ENCODE assay signal across 1 cellular context in the genomic region with DNA sequence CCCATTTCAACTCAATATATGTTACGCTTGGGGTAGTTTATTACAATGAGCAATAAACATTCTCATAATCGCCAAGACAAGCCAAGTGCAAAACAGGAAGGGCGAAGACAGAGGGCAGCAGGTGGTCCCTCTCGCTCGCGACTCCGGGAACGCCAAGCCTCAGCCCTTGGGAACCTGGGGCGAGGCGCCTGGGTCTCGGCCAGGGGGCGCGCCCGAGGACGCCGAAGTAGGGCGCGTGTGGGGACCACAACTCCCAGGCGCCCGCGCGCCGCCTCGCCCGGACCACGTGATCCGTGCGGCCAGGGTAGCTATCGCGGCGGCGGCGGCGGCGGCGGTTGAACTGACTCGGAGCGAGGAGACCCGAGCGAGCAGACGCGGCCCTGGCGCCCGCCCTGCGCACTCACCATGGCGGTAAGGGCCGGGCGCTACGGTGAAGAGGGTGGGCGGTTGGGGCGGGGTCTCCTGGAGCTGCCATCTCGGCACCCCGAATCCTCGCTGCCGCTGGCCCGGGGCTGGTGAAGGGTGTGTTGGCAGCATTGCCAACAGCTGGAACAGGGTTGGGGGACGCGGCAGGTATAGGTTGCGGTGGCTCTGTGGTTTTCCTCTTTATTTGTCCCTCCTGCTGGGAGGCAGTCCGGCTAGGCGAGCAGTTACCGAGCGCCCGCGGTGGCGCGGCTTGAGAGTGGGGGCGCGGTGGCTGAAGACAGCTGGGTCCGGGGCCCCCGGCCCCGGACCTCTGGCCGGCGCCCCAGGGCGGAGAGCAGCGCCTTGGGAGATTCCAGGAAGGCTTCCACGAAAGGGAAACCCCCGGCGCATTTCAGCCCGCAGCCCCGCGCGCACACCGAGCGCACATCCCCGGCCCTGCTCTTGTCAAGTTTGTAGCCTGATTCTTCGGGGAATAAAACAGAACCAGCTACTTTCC.
TF ChIP-seq lines count a peak whose summit lies in the region.

A gene with protein sequence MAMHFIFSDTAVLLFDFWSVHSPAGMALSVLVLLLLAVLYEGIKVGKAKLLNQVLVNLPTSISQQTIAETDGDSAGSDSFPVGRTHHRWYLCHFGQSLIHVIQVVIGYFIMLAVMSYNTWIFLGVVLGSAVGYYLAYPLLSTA (plus strand): TSS at position 338 of the 922 bp plus-strand sequence. CDS start 68 bp downstream, at position 406.

TF ChIP-seq in HepG2, 621 proteins besides CTCF, POLR2A, EP300 and RAD21 (continued from another document and continues in another):
- TF ChIP-seq ZNF709 (CRISPR knock-in tag; IDR thresholded peaks at IDR 0.05) (no peak), SAFB2 (CRISPR knock-in tag; IDR thresholded peaks at IDR 0.05; ENCODE audit: borderline replicate concordance, low read depth) (0 out of 2 replicates have a peak, but pooled peaks have one; percentile 48), ZNF616 (CRISPR knock-in tag; IDR thresholded peaks at IDR 0.05; ENCODE audit: low read depth) (no peak), U2AF2 (IDR thresholded peaks at IDR 0.05; ENCODE audit: low read depth, low read length) (no peak), PHF5A (CRISPR knock-in tag; IDR thresholded peaks at IDR 0.05; ENCODE audit: low read depth, unreplicated experiment) (no peak), FIP1L1 (IDR thresholded peaks at IDR 0.05; ENCODE audit: borderline replicate concordance, insufficient read depth, low read depth, low read length) (no peak), ZNF296 (CRISPR knock-in tag; conservative IDR thresholded peaks at IDR 0.05) (no peak), NAIF1 (CRISPR knock-in tag; IDR thresholded peaks at IDR 0.05; ENCODE audit: borderline replicate concordance) (peak; percentile 76; the same call in 1 of the 2 replicates), SOX6 (IDR thresholded peaks at IDR 0.05) (no peak), SOX6 (CRISPR knock-in tag; IDR thresholded peaks at IDR 0.05) (peak; percentile 45), THYN1 (CRISPR knock-in tag; IDR thresholded peaks at IDR 0.05; ENCODE audit: borderline replicate concordance, low read depth) (no peak), ZNF605 (CRISPR knock-in tag; IDR thresholded peaks at IDR 0.05) (peak; percentile 37; the same call in 1 of the 2 replicates), ZNF33B (CRISPR knock-in tag; IDR thresholded peaks at IDR 0.05) (no peak), ZNF713 (CRISPR knock-in tag; IDR thresholded peaks at IDR 0.05) (no peak), MATR3 (CRISPR knock-in tag; IDR thresholded peaks at IDR 0.05) (no peak), ZNF670 (CRISPR knock-in tag; IDR thresholded peaks at IDR 0.05; ENCODE audit: borderline replicate concordance) (no peak), NRL (CRISPR knock-in tag; IDR thresholded peaks at IDR 0.05; ENCODE audit: borderline replicate concordance) (no peak; the same call in 1 of the 2 replicates), ZFP36 (IDR thresholded peaks at IDR 0.05; ENCODE audit: borderline replicate concordance, low read depth, low read length, partially characterized antibody) (no peak), ZNF878 (CRISPR knock-in tag; IDR thresholded peaks at IDR 0.05) (no peak), BRD4 (CRISPR knock-in tag; IDR thresholded peaks at IDR 0.05) (peak; percentile 76; the same call in 1 of the 2 replicates), RFXAP (CRISPR knock-in tag; IDR thresholded peaks at IDR 0.05; ENCODE audit: borderline replicate concordance) (peak; percentile 24; the same call in 1 of the 2 replicates), ZNF550 (CRISPR knock-in tag; IDR thresholded peaks at IDR 0.05; ENCODE audit: borderline replicate concordance) (peak; percentile 65; the same call in 1 of the 2 replicates), NFATC3 (CRISPR knock-in tag; IDR thresholded peaks at IDR 0.05) (no peak), ZNF879 (CRISPR knock-in tag; IDR thresholded peaks at IDR 0.05) (peak; percentile 69; the same call in 1 of the 2 replicates), SSRP1 (CRISPR knock-in tag; IDR thresholded peaks at IDR 0.05) (no peak)
- TF ChIP-seq, protein P1, sequence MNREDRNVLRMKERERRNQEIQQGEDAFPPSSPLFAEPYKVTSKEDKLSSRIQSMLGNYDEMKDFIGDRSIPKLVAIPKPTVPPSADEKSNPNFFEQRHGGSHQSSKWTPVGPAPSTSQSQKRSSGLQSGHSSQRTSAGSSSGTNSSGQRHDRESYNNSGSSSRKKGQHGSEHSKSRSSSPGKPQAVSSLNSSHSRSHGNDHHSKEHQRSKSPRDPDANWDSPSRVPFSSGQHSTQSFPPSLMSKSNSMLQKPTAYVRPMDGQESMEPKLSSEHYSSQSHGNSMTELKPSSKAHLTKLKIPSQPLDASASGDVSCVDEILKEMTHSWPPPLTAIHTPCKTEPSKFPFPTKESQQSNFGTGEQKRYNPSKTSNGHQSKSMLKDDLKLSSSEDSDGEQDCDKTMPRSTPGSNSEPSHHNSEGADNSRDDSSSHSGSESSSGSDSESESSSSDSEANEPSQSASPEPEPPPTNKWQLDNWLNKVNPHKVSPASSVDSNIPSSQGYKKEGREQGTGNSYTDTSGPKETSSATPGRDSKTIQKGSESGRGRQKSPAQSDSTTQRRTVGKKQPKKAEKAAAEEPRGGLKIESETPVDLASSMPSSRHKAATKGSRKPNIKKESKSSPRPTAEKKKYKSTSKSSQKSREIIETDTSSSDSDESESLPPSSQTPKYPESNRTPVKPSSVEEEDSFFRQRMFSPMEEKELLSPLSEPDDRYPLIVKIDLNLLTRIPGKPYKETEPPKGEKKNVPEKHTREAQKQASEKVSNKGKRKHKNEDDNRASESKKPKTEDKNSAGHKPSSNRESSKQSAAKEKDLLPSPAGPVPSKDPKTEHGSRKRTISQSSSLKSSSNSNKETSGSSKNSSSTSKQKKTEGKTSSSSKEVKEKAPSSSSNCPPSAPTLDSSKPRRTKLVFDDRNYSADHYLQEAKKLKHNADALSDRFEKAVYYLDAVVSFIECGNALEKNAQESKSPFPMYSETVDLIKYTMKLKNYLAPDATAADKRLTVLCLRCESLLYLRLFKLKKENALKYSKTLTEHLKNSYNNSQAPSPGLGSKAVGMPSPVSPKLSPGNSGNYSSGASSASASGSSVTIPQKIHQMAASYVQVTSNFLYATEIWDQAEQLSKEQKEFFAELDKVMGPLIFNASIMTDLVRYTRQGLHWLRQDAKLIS (CRISPR knock-in tag; IDR thresholded peaks at IDR 0.05) = no peak
- TF ChIP-seq, protein P2, sequence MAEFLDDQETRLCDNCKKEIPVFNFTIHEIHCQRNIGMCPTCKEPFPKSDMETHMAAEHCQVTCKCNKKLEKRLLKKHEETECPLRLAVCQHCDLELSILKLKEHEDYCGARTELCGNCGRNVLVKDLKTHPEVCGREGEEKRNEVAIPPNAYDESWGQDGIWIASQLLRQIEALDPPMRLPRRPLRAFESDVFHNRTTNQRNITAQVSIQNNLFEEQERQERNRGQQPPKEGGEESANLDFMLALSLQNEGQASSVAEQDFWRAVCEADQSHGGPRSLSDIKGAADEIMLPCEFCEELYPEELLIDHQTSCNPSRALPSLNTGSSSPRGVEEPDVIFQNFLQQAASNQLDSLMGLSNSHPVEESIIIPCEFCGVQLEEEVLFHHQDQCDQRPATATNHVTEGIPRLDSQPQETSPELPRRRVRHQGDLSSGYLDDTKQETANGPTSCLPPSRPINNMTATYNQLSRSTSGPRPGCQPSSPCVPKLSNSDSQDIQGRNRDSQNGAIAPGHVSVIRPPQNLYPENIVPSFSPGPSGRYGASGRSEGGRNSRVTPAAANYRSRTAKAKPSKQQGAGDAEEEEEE (CRISPR knock-in tag; IDR thresholded peaks at IDR 0.05; ENCODE audit: borderline replicate concordance) = no peak
- TF ChIP-seq, protein P3, sequence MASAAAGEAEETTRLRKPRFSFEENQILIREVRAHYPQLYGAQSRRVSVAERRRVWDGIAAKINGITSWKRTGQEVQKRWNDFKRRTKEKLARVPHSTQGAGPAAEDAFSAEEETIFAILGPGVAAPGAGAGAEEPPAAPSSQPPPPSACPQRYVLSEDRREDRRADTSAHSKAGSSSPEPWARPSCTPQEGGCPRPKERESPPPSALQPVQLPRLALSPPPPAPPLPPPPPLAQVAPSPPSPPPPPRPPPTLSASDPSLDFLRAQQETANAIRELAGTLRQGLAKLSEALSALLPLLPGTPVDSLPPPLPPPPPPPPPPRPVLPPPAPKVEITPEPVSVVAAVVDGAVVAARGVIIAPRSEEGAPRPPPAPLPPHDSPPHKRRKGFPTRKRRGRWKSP (CRISPR knock-in tag; IDR thresholded peaks at IDR 0.05) = peak; percentile 70
- TF ChIP-seq, protein P4, sequence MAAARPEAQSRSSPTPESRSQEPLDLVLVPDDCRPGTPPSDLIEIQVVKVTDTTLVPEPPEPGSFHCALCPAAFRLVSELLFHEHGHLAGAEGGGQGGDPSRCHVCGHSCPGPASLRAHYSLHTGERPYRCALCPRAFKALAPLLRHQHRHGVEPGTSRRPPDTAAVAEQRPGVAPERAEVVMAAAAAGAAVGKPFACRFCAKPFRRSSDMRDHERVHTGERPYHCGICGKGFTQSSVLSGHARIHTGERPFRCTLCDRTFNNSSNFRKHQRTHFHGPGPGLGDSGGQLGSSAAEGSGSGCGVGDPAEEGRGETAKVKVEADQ (CRISPR knock-in tag; IDR thresholded peaks at IDR 0.05; ENCODE audit: borderline replicate concordance) = no peak
- TF ChIP-seq, protein P5, sequence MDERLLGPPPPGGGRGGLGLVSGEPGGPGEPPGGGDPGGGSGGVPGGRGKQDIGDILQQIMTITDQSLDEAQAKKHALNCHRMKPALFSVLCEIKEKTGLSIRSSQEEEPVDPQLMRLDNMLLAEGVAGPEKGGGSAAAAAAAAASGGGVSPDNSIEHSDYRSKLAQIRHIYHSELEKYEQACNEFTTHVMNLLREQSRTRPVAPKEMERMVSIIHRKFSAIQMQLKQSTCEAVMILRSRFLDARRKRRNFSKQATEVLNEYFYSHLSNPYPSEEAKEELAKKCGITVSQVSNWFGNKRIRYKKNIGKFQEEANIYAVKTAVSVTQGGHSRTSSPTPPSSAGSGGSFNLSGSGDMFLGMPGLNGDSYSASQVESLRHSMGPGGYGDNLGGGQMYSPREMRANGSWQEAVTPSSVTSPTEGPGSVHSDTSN (CRISPR knock-in tag; IDR thresholded peaks at IDR 0.05) = no peak
- TF ChIP-seq, protein P6, sequence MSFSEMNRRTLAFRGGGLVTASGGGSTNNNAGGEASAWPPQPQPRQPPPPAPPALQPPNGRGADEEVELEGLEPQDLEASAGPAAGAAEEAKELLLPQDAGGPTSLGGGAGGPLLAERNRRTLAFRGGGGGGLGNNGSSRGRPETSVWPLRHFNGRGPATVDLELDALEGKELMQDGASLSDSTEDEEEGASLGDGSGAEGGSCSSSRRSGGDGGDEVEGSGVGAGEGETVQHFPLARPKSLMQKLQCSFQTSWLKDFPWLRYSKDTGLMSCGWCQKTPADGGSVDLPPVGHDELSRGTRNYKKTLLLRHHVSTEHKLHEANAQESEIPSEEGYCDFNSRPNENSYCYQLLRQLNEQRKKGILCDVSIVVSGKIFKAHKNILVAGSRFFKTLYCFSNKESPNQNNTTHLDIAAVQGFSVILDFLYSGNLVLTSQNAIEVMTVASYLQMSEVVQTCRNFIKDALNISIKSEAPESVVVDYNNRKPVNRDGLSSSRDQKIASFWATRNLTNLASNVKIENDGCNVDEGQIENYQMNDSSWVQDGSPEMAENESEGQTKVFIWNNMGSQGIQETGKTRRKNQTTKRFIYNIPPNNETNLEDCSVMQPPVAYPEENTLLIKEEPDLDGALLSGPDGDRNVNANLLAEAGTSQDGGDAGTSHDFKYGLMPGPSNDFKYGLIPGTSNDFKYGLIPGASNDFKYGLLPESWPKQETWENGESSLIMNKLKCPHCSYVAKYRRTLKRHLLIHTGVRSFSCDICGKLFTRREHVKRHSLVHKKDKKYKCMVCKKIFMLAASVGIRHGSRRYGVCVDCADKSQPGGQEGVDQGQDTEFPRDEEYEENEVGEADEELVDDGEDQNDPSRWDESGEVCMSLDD (CRISPR knock-in tag; IDR thresholded peaks at IDR 0.05; ENCODE audit: borderline replicate concordance) = peak; percentile 45; the same call in 1 of the 2 replicates
- TF ChIP-seq, protein P7, sequence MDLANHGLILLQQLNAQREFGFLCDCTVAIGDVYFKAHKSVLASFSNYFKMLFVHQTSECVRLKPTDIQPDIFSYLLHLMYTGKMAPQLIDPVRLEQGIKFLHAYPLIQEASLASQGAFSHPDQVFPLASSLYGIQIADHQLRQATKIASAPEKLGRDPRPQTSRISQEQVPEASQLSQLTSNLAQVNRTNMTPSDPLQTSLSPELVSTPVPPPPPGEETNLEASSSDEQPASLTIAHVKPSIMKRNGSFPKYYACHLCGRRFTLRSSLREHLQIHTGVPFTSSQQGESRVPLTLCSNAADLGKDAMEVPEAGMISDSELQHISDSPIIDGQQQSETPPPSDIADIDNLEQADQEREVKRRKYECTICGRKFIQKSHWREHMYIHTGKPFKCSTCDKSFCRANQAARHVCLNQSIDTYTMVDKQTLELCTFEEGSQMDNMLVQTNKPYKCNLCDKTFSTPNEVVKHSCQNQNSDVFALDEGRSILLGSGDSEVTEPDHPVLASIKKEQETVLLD (CRISPR knock-in tag; IDR thresholded peaks at IDR 0.05; ENCODE audit: low read depth) = no peak
- TF ChIP-seq, protein P8, sequence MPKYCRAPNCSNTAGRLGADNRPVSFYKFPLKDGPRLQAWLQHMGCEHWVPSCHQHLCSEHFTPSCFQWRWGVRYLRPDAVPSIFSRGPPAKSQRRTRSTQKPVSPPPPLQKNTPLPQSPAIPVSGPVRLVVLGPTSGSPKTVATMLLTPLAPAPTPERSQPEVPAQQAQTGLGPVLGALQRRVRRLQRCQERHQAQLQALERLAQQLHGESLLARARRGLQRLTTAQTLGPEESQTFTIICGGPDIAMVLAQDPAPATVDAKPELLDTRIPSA (CRISPR knock-in tag; IDR thresholded peaks at IDR 0.05; ENCODE audit: borderline replicate concordance) = no peak
- TF ChIP-seq, protein P9, sequence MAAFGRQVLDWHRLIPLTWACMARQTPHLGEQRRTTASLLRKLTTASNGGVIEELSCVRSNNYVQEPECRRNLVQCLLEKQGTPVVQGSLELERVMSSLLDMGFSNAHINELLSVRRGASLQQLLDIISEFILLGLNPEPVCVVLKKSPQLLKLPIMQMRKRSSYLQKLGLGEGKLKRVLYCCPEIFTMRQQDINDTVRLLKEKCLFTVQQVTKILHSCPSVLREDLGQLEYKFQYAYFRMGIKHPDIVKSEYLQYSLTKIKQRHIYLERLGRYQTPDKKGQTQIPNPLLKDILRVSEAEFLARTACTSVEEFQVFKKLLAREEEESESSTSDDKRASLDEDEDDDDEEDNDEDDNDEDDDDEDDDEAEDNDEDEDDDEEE (CRISPR knock-in tag; IDR thresholded peaks at IDR 0.05) = peak; percentile 79; the same call in 1 of the 2 replicates
- TF ChIP-seq, protein P10, sequence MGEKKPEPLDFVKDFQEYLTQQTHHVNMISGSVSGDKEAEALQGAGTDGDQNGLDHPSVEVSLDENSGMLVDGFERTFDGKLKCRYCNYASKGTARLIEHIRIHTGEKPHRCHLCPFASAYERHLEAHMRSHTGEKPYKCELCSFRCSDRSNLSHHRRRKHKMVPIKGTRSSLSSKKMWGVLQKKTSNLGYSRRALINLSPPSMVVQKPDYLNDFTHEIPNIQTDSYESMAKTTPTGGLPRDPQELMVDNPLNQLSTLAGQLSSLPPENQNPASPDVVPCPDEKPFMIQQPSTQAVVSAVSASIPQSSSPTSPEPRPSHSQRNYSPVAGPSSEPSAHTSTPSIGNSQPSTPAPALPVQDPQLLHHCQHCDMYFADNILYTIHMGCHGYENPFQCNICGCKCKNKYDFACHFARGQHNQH (CRISPR knock-in tag; IDR thresholded peaks at IDR 0.05) = peak; percentile 42; the same call in 1 of the 2 replicates
- TF ChIP-seq, protein P11, sequence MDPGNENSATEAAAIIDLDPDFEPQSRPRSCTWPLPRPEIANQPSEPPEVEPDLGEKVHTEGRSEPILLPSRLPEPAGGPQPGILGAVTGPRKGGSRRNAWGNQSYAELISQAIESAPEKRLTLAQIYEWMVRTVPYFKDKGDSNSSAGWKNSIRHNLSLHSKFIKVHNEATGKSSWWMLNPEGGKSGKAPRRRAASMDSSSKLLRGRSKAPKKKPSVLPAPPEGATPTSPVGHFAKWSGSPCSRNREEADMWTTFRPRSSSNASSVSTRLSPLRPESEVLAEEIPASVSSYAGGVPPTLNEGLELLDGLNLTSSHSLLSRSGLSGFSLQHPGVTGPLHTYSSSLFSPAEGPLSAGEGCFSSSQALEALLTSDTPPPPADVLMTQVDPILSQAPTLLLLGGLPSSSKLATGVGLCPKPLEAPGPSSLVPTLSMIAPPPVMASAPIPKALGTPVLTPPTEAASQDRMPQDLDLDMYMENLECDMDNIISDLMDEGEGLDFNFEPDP (CRISPR knock-in tag; conservative IDR thresholded peaks at IDR 0.05) = no peak
